In the genomic region with DNA sequence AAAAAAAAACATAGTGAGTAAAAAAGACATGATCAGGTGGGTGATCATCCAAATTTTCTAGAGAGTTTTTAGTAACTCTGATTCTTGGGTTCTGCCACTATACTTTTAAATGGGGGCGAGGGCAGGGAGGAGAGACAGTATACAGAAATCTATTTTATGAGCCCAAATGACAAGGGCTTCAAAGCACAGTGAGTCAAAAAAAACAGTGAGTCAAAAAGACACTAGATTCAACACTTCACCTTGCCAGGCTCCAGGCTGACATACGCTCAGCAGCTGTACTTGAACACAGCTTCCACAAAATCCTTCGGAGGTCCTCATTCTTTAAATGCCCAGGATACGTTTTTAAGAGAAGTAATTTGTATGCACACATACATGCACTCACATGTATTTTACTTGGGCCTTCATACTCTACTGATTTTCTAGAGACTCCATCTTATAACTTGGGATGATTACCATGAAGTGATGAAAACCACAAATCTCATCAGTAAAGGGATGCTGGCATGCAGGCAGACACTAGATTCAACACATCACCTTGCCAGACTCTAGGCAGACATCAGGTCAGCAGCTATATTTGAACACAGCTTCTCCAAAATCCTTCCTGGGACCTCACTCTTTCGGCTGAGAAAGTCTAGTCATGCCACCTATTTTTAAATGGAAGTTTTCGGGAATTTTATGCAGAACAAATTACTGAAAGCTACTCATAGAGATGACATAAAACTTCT, we compare ENCODE assay signal across 22 cellular contexts. TPM values are rescaled to one million over a fixed set of nuclear protein-coding genes. Genes with fewer than 3 reads are reported as not detected.
DNase-seq lines count a peak whose midpoint lies in the region; ATAC-seq and TF ChIP-seq lines count a peak whose summit lies in the region.
"Had no signal": no experiment of that assay in that cellular context is flagged by ENCODE, and none has a peak within 500 bp of the region (broad histone marks: within the 10 kb centered on the region; RNA-seq: fewer than 3 reads in every experiment).

No MANE protein-coding gene starts in this region.

- ATAC-seq in activated T-helper 17 cell treated with anti-CD3 and anti-CD28 coated beads, Interleukin-2, amount 50 U/mL, for 72 hours (replicated peaks) = peak; percentile 76
- ATAC-seq in psoas muscle = peak in 3 of 4 donors; percentile 50 to 67 (median 66)

- WGBS in psoas muscle, 3 donors = 36 to 50% (median 47%) methylated on average over 6 of the region's 6 CpGs

- peaks cover 38% of the 10 kb centered on the region for H3K4me1 Mint-ChIP-seq in activated T-helper 17 cell treated with anti-CD3 and anti-CD28 coated beads, Interleukin-2, amount 50 U/mL, for 72 hours

- no peak for TF ChIP-seq POLR2A in vagina (IDR thresholded peaks at IDR 0.05)

- peak overlapping the region; percentile 65 for H3K27ac ChIP-seq in psoas muscle
- H3K27ac ChIP-seq in vagina = no peak overlapping the region
- H3K27ac ChIP-seq: HL-60, prostate gland, uterus had no signal

- no peaks in the 10 kb centered on the region for H3K36me3 ChIP-seq in psoas muscle (ENCODE audit: insufficient read depth in 1 of 2, low read depth in 1 of 2)
- no peaks in the 10 kb centered on the region for H3K36me3 ChIP-seq in vagina
- H3K36me3 ChIP-seq: prostate gland, uterus had no signal

- TF ChIP-seq CTCF in GM12865 (IDR thresholded peaks at IDR 0.05; ENCODE audit: insufficient read depth, low read depth, low read length, missing control alignments) (no peak), psoas muscle (IDR thresholded peaks at IDR 0.05) (no peak), vagina (IDR thresholded peaks at IDR 0.05) (no peak)

- no peaks in the 10 kb centered on the region for H3K27me3 ChIP-seq in psoas muscle (ENCODE audit: insufficient read depth in 3 of 3, low read length in 2 of 3)
- H3K27me3 ChIP-seq in vagina = no peaks in the 10 kb centered on the region
- H3K27me3 ChIP-seq: uterus had no signal

- peaks cover 19% of the 10 kb centered on the region for H3K36me3 Mint-ChIP-seq in activated T-helper 17 cell treated with anti-CD3 and anti-CD28 coated beads, Interleukin-2, amount 50 U/mL, for 72 hours (ENCODE audit: low read depth)
- H3K36me3 Mint-ChIP-seq: IgD-negative memory B cell had no signal

- DNase-seq in activated CD4-positive, alpha-beta T cell treated with anti-CD3 and anti-CD28 coated beads for 48 hours = peak; percentile 24
- no peak for DNase-seq in activated CD4-positive, alpha-beta T cell treated with anti-CD3 and anti-CD28 coated beads for 4 hours
- DNase-seq in GM12865 (ENCODE audit: low read depth) = peak; percentile 20
- no peak for DNase-seq in psoas muscle
- no peak for DNase-seq in vagina (ENCODE audit: extremely low spot score in 2 of 2)
- DNase-seq in MV-4-11 (lab: John Stamatoyannopoulos, UW) = no peak
- DNase-seq in NCI-H526 (lab: John Stamatoyannopoulos, UW) = no peak
- DNase-seq: 8988T; activated CD8-positive, alpha-beta memory T cell treated with anti-CD3 and anti-CD28 coated beads, Interleukin-2, amount 50 U/mL, for 4 hours; activated naive CD4-positive, alpha-beta T cell treated with anti-CD3 and anti-CD28 coated beads, Interleukin-2, amount 50 U/mL, for 16 hours; COR-L47; EL; MM.1S; NCI-H2171 treated with DMSO at 0.1 percent for 48 hours; NCI-H69; stimulated activated CD4-positive, alpha-beta T cell treated with anti-CD3 and anti-CD28 coated beads, Interleukin-4, amount 100 ng/mL, for 4 hours; uterus had no signal

- H3K4me3 Mint-ChIP-seq in activated T-helper 17 cell treated with anti-CD3 and anti-CD28 coated beads, Interleukin-2, amount 50 U/mL, for 72 hours = no peak overlapping the region
- H3K4me3 Mint-ChIP-seq: B cell, IgD-negative memory B cell had no signal

- H3K4me1 ChIP-seq in psoas muscle (peaks cover 81% of the 10 kb centered on the region), vagina (peaks cover 27% of the 10 kb centered on the region)
- H3K4me1 ChIP-seq: prostate gland, uterus had no signal

- no peak overlapping the region for H3K27ac Mint-ChIP-seq in activated T-helper 17 cell treated with anti-CD3 and anti-CD28 coated beads, Interleukin-2, amount 50 U/mL, for 72 hours
- H3K27ac Mint-ChIP-seq: B cell had no signal

- H3K27me3 Mint-ChIP-seq in activated T-helper 17 cell treated with anti-CD3 and anti-CD28 coated beads, Interleukin-2, amount 50 U/mL, for 72 hours = no peaks in the 10 kb centered on the region
- H3K27me3 Mint-ChIP-seq: B cell, IgD-negative memory B cell had no signal

- no peak overlapping the region for H3K4me3 ChIP-seq in GM12865 (ENCODE audit: low read depth, low read length)
- H3K4me3 ChIP-seq in psoas muscle = no peak overlapping the region
- no peak overlapping the region for H3K4me3 ChIP-seq in vagina
- H3K4me3 ChIP-seq: prostate gland, uterus had no signal

- no peaks in the 10 kb centered on the region for H3K9me3 ChIP-seq in psoas muscle
- no peaks in the 10 kb centered on the region for H3K9me3 ChIP-seq in vagina
- H3K9me3 ChIP-seq: prostate gland, uterus had no signal

- intact Hi-C loops in psoas muscle (cut with DNase I) (loop anchor here in 1 of 2 donors (10.0 kb wide), 1 partner anchor 60 kb away; no protein-coding TSS in a partner anchor), vagina (cut with DNase I) (no loop called here)

- H3K9me3 Mint-ChIP-seq in activated T-helper 17 cell treated with anti-CD3 and anti-CD28 coated beads, Interleukin-2, amount 50 U/mL, for 72 hours = no peaks in the 10 kb centered on the region
- H3K9me3 Mint-ChIP-seq: IgD-negative memory B cell had no signal

RNA-seq across cellular contexts. Expression of a gene that starts 28.8 kb away (rescaled TPM):
- 10 to 100 TPM; 33.2 to 48.3 TPM for total RNA-seq in activated T-helper 17 cell treated with anti-CD3 and anti-CD28 coated beads, Interleukin-2, amount 50 U/mL, for 72 hours
- total RNA-seq in psoas muscle (10 to 100 TPM; 55.8 to 89.7 (median 63.6) TPM), vagina (46.7 TPM)
- polyA plus RNA-seq in psoas muscle = 10 to 100 TPM; 16.5 to 34.5 (median 26.2) TPM

Comparison
In these comparisons a context has a peak if more than half of its experiments do, and no peak if none do; other contexts are left out.
1. DNase-seq: peak in activated CD4-positive, alpha-beta T cell treated with anti-CD3 and anti-CD28 coated beads for 48 hours (single experiment) and GM12865 (single experiment); none in activated CD4-positive, alpha-beta T cell treated with anti-CD3 and anti-CD28 coated beads for 4 hours (0 of 2), psoas muscle (0 of 2), vagina (0 of 2), MV-4-11 (single experiment) and NCI-H526 (0 of 2).